ENCODE assay signal across 8 cellular contexts in the genomic region with DNA sequence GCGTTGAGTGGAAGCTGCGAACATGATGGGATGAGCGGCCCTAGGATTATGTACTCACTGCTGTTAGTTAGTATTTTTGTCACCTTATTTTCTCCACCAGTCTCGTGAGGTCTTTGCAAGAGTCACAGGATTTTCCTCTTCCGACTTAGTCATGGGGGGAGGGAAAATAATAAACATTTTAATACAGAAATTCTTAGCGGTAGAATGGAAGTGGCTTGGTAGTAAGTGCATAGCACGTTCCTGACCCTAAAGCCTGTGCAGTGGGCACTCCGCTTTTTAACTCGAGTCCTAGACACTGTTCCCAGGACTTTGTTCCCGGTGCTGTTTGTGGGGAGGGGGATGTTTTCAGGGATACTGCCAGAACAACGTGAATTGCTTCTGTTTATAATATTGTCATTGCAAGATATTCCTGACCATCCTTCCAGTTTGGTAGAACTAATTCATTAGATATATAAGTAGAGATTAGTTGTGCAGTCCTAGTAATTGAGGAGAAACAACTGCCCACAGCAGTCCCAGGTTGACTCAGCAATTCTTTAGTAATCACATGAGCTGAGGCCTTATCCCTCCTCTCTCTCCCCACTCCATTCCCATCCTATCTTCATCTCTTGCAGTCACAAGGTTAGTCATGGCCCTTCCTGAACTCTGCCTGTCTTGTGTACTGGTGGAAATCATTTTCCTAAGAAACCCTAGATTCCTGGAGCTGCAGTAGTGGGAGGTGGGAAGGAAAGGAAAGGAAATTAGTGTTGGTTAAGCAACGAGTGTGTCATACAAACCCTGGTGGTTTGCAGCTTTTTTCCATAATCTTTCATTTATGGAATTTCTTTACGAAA. TPM values are rescaled to one million over a fixed set of nuclear protein-coding genes. Genes with fewer than 3 reads are reported as not detected.
DNase-seq lines count a peak whose midpoint lies in the region; ATAC-seq, FAIRE-seq and TF ChIP-seq lines count a peak whose summit lies in the region.

No MANE protein-coding gene starts in this region.

- peaks cover 23% of the 10 kb centered on the region for H3K36me3 Mint-ChIP-seq in activated naive CD8-positive, alpha-beta T cell treated with anti-CD3 and anti-CD28 coated beads for 36 hours

- no peak for TF ChIP-seq POLR2A in GM12892 (IDR thresholded peaks at IDR 0.05; ENCODE audit: low read depth, low read length)
- no peak for TF ChIP-seq POLR2A in esophagus squamous epithelium (IDR thresholded peaks at IDR 0.05)
- TF ChIP-seq POLR2A in ovary (IDR thresholded peaks at IDR 0.05): no peak

- peak overlapping the region; percentile 87 for H3K4me2 ChIP-seq in OCI-LY1 (ENCODE audit: low read length)

- H3K4me3 ChIP-seq in OCI-LY1 (ENCODE audit: low read depth, low read length, poor library complexity, severe bottlenecking) (peak overlapping the region; percentile 86), esophagus squamous epithelium (peak overlapping the region; percentile 74 to 94 (median 79)), ovary (peak overlapping the region; percentile 90)

- H3K36me3 ChIP-seq in OCI-LY1 (ENCODE audit: insufficient read depth, low read length) (peaks cover 40% of the 10 kb centered on the region; the same call in 1 of the 2 replicates), esophagus squamous epithelium (peaks cover 0 to 20% (median 0%) of the 10 kb centered on the region in 3 donors), ovary (no peaks in the 10 kb centered on the region)

- 0 out of 2 replicates have a peak overlapping the region, but pooled peaks have one; percentile 60 for H2AFZ ChIP-seq in OCI-LY1 (ENCODE audit: low read length)

- H3F3A ChIP-seq in OCI-LY1 (ENCODE audit: insufficient read depth, low read length): no peaks in the 10 kb centered on the region

- peak; percentile 61 for DNase-seq in A172 (ENCODE audit: low spot score)
- no peak for DNase-seq in GM12892 (ENCODE audit: insufficient read length)
- DNase-seq in esophagus squamous epithelium (lab: John Stamatoyannopoulos, UW): no peak
- no peak for DNase-seq in ovary
- DNase-seq in activated naive CD8-positive, alpha-beta T cell treated with anti-CD3 and anti-CD28 coated beads for 36 hours: no peak

- ATAC-seq in HG03039 (IDR thresholded peaks at IDR 0.05; ENCODE audit: unreplicated experiment) (no peak), GM19035 (IDR thresholded peaks at IDR 0.05; ENCODE audit: unreplicated experiment) (no peak)

- TF ChIP-seq EP300 in ovary (IDR thresholded peaks at IDR 0.05): no peak

- peaks cover 24% of the 10 kb centered on the region for H3K4me1 Mint-ChIP-seq in activated naive CD8-positive, alpha-beta T cell treated with anti-CD3 and anti-CD28 coated beads for 36 hours

- H3K9me3 ChIP-seq in OCI-LY1 (ENCODE audit: low read length) (no peaks in the 10 kb centered on the region), esophagus squamous epithelium (no peaks in the 10 kb centered on the region), ovary (no peaks in the 10 kb centered on the region)

- 0 out of 2 replicates have a peak, but pooled peaks cover 4% of the 10 kb centered on the region for H3K79me2 ChIP-seq in OCI-LY1 (ENCODE audit: insufficient read depth, low read length)

- H3K4me1 ChIP-seq in OCI-LY1 (ENCODE audit: insufficient read depth, low read length, severe bottlenecking) (peaks cover 64% of the 10 kb centered on the region), esophagus squamous epithelium (peaks cover 5 to 45% (median 21%) of the 10 kb centered on the region in 3 donors), ovary (ENCODE audit: insufficient read depth) (peaks cover 6% of the 10 kb centered on the region)

- peak overlapping the region; percentile 81 for H3K9ac ChIP-seq in OCI-LY1 (ENCODE audit: low read length)

- H3K27me3 ChIP-seq in OCI-LY1 (ENCODE audit: insufficient read depth, low read length) (no peaks in the 10 kb centered on the region), esophagus squamous epithelium (no peaks in the 10 kb centered on the region), ovary (no peaks in the 10 kb centered on the region)

- no peaks in the 10 kb centered on the region for H3K27me3 Mint-ChIP-seq in activated naive CD8-positive, alpha-beta T cell treated with anti-CD3 and anti-CD28 coated beads for 36 hours

- H3K4me3 Mint-ChIP-seq in activated naive CD8-positive, alpha-beta T cell treated with anti-CD3 and anti-CD28 coated beads for 36 hours: no peak overlapping the region

- no peak overlapping the region for H3K27ac Mint-ChIP-seq in activated naive CD8-positive, alpha-beta T cell treated with anti-CD3 and anti-CD28 coated beads for 36 hours

- H4K20me1 ChIP-seq in OCI-LY1 (ENCODE audit: insufficient read depth, low read length): no peaks in the 10 kb centered on the region

- no peaks in the 10 kb centered on the region for H3K9me2 ChIP-seq in OCI-LY1 (ENCODE audit: low read depth, low read length)

- no peaks in the 10 kb centered on the region for H3K9me3 Mint-ChIP-seq in activated naive CD8-positive, alpha-beta T cell treated with anti-CD3 and anti-CD28 coated beads for 36 hours

- intact Hi-C loops in esophagus squamous epithelium (cut with DNase I): no loop called here
- intact Hi-C loops in ovary (cut with DNase I): loop anchor here in 2 of 4 donors (10.0 kb wide), 1 partner anchor 257 kb away; a partner anchor contains a TSS

- TF ChIP-seq CTCF in OCI-LY1 (IDR thresholded peaks at IDR 0.05; ENCODE audit: low read length): no peak
- no peak for TF ChIP-seq CTCF in esophagus squamous epithelium (IDR thresholded peaks at IDR 0.05)
- no peak for TF ChIP-seq CTCF in ovary (IDR thresholded peaks at IDR 0.05)

- no peak overlapping the region for H3K27ac ChIP-seq in OCI-LY1 (ENCODE audit: low read depth, low read length, poor library complexity, severe bottlenecking)
- peak overlapping the region; percentile 86 to 96 (median 90) for H3K27ac ChIP-seq in esophagus squamous epithelium
- H3K27ac ChIP-seq in ovary: peak overlapping the region in 1 of 2 donors; percentile 92

- 8% methylated on average over 13 of the region's 13 CpGs for WGBS in esophagus squamous epithelium, 2 donors
- 8 to 9% (median 9%) methylated on average over 13 of the region's 13 CpGs for WGBS in ovary, 3 donors

- FAIRE-seq in GM12892 (lab: Jason Lieb, UNC): peak; percentile 56

RNA-seq across cellular contexts. Expression of a gene that starts 0.8 kb away (rescaled TPM):
- total RNA-seq in A172 (2014; rRNA removed; shearing (Covaris generic)): 29.4 and 38.1 TPM in 2 replicates
- 6.8 TPM for polyA plus RNA-seq in GM12892 (2012; ENCODE audit: missing spikeins)
- 10 to 100 TPM in 1 of 4 donors, 1 to 10 TPM in 3; 2.5 to 14.1 (median 8.1) TPM for total RNA-seq in esophagus squamous epithelium
- total RNA-seq in ovary: 10 to 100 TPM in 6 of 7 donors, 1 to 10 TPM in 1; 8.4 to 18.7 (median 15.1) TPM
- 10 to 100 TPM in 1 of 2 donors, 1 to 10 TPM in 1; 6.8 to 17.3 TPM for polyA plus RNA-seq in ovary
- total RNA-seq in activated naive CD8-positive, alpha-beta T cell treated with anti-CD3 and anti-CD28 coated beads for 36 hours: 1 to 10 TPM; 3.3 to 4.0 TPM

RNA-seq across cellular contexts. Expression of a gene that starts 1.0 kb away (rescaled TPM):
- total RNA-seq in A172 (2014; rRNA removed; shearing (Covaris generic)): 9.9 and 18.0 TPM in 2 replicates
- 14.1 TPM for polyA plus RNA-seq in GM12892 (2012; ENCODE audit: missing spikeins)
- 10 to 100 TPM in 1 of 4 donors, 1 to 10 TPM in 3; 5.7 to 13.0 (median 7.8) TPM for total RNA-seq in esophagus squamous epithelium
- total RNA-seq in ovary: 10 to 100 TPM in 5 of 7 donors, 1 to 10 TPM in 2; 5.7 to 22.8 (median 15.7) TPM
- polyA plus RNA-seq in ovary: 10 to 100 TPM in 1 of 2 donors, 1 to 10 TPM in 1; 5.8 to 13.8 TPM
- total RNA-seq in activated naive CD8-positive, alpha-beta T cell treated with anti-CD3 and anti-CD28 coated beads for 36 hours: 10 to 100 TPM; 20.8 to 24.8 TPM
